Comparison of ENCODE assay signal across 3 cellular contexts in the genomic region with DNA sequence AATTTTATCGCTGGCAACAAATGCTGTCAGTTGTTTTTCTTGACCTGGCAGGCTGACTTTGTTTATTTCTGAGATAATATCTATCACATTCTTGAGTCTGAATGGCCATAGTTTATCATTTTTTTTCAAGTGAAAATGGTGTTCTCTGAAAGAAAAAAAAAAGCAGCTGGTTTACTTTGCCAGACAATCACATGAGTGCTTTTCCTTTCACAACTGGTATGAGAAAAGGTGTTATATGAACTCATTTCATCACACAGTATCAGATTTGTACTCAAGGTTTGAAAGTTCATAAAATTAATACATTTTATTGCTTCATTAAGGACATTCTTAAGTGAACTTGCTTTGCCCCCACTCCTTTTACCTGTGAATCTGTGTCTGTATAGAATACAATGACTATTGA.
TF ChIP-seq lines count a peak whose summit lies in the region.

No MANE protein-coding gene starts in this region.

TF ChIP-seq in GM12878, 131 proteins besides CTCF, POLR2A, EP300 and RAD21:
- TF ChIP-seq HDGF (IDR thresholded peaks at IDR 0.05) (no peak), ZNF384 (IDR thresholded peaks at IDR 0.05; ENCODE audit: borderline replicate concordance, low read depth, low read length) (peak; percentile 80; the same call in 1 of the 2 replicates)
- TF ChIP-seq, protein P1, sequence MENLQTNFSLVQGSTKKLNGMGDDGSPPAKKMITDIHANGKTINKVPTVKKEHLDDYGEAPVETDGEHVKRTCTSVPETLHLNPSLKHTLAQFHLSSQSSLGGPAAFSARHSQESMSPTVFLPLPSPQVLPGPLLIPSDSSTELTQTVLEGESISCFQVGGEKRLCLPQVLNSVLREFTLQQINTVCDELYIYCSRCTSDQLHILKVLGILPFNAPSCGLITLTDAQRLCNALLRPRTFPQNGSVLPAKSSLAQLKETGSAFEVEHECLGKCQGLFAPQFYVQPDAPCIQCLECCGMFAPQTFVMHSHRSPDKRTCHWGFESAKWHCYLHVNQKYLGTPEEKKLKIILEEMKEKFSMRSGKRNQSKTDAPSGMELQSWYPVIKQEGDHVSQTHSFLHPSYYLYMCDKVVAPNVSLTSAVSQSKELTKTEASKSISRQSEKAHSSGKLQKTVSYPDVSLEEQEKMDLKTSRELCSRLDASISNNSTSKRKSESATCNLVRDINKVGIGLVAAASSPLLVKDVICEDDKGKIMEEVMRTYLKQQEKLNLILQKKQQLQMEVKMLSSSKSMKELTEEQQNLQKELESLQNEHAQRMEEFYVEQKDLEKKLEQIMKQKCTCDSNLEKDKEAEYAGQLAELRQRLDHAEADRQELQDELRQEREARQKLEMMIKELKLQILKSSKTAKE (IDR thresholded peaks at IDR 0.05; ENCODE audit: low read depth, poor library complexity, severe bottlenecking): peak; percentile 15

TF ChIP-seq in neural cell, 6 proteins besides CTCF, POLR2A, EP300 and RAD21:
- TF ChIP-seq TAF1 (IDR thresholded peaks at IDR 0.05; ENCODE audit: low read depth) (no peak), MXI1 (conservative IDR thresholded peaks at IDR 0.05; ENCODE audit: poor library complexity, severe bottlenecking) (no peak), EZH2 (IDR thresholded peaks at IDR 0.05; ENCODE audit: borderline replicate concordance, insufficient read depth, low read length, poor library complexity, severe bottlenecking) (no peak), POLR2AphosphoS5 (IDR thresholded peaks at IDR 0.05) (peak; percentile 4), SMC3 (conservative IDR thresholded peaks at IDR 0.05; ENCODE audit: poor library complexity) (no peak), REST (IDR thresholded peaks at IDR 0.05; ENCODE audit: borderline replicate concordance) (no peak)

TF ChIP-seq in HEK293T, 16 proteins besides CTCF, POLR2A, EP300 and RAD21:
- no peak for TF ChIP-seq FOXA1 (IDR thresholded peaks at IDR 0.05)
- TF ChIP-seq FOXM1 (IDR thresholded peaks at IDR 0.05; ENCODE audit: borderline replicate concordance): no peak
- TF ChIP-seq FOXK2 (IDR thresholded peaks at IDR 0.05): no peak
- no peak for TF ChIP-seq ARNT (IDR thresholded peaks at IDR 0.05)
- TF ChIP-seq LEF1 (IDR thresholded peaks at IDR 0.05; ENCODE audit: borderline replicate concordance): no peak
- no peak for TF ChIP-seq ELF4 (IDR thresholded peaks at IDR 0.05)
- no peak for TF ChIP-seq BHLHE40 (IDR thresholded peaks at IDR 0.05; ENCODE audit: borderline replicate concordance)
- TF ChIP-seq HDGF (IDR thresholded peaks at IDR 0.05; ENCODE audit: borderline replicate concordance): no peak
- no peak for TF ChIP-seq SUZ12 (IDR thresholded peaks at IDR 0.05)
- TF ChIP-seq, protein P2, sequence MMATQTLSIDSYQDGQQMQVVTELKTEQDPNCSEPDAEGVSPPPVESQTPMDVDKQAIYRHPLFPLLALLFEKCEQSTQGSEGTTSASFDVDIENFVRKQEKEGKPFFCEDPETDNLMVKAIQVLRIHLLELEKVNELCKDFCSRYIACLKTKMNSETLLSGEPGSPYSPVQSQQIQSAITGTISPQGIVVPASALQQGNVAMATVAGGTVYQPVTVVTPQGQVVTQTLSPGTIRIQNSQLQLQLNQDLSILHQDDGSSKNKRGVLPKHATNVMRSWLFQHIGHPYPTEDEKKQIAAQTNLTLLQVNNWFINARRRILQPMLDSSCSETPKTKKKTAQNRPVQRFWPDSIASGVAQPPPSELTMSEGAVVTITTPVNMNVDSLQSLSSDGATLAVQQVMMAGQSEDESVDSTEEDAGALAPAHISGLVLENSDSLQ (IDR thresholded peaks at IDR 0.05): no peak
- no peak for TF ChIP-seq CTBP1 (IDR thresholded peaks at IDR 0.05; ENCODE audit: borderline replicate concordance)
- no peak for TF ChIP-seq L3MBTL2 (conservative IDR thresholded peaks at IDR 0.05)
- TF ChIP-seq ZNF384 (IDR thresholded peaks at IDR 0.05): no peak
- TF ChIP-seq TARDBP (IDR thresholded peaks at IDR 0.05): no peak
- no peak for TF ChIP-seq NFRKB (IDR thresholded peaks at IDR 0.05)
- no peak for TF ChIP-seq SP1 (IDR thresholded peaks at IDR 0.05)
